ENCODE assay signal across 1 cellular context in the genomic region with DNA sequence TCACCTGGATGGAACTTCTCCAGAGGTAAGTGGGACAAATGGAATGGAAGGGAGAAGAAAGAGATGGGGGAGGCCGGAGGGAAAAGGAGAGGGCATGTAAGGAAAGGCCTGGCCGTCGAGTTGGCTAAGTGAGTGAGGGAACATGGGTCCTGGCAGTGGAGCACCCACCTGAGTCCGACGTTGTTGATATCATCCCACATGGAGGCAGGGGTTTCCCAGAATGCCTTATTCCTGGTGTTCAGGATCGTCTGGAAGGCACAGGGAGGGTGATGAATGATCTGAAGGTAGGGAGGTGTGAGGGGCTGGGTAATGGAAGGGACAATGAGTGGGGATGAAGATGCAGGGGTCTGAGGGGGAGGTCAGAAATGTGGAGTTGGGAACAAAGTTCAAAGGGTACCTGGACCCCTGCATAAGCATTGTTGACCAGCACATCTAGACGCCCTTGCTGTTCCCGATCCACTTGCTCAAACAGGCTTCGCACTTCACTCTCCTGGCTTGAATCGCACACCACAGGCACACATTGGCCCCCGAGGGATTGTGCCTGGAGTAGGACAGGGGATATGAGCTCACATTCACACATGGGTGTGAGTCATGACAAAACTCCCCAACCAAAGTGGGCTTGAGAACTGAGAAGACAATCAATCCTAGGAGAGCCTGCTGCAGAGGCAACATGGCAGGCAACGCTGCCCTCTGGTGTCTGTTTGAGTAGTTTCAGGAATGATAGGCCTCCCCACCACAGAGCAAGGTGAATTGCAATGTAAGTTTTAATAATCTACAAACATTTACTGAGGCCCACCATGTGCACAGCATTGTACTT.
TF ChIP-seq lines count a peak whose summit lies in the region.

No MANE protein-coding gene starts in this region.

TF ChIP-seq in IMR-90, 13 proteins besides CTCF, POLR2A, EP300 and RAD21 (continued from another document):
- TF ChIP-seq CEBPB (IDR thresholded peaks at IDR 0.05; ENCODE audit: low read depth, low read length) (no peak; the same call in 1 of the 2 replicates), BHLHE40 (IDR thresholded peaks at IDR 0.05; ENCODE audit: low read depth, low read length) (peak; percentile 67; the same call in 1 of the 2 replicates), MXI1 (IDR thresholded peaks at IDR 0.05; ENCODE audit: borderline replicate concordance, low read depth, low read length) (peak; percentile 81), FOS (IDR thresholded peaks at IDR 0.05; ENCODE audit: low read depth, low read length) (peak; percentile 65; the same call in 1 of the 2 replicates), MAFK (IDR thresholded peaks at IDR 0.05; ENCODE audit: low read depth, low read length) (no peak), MAZ (IDR thresholded peaks at IDR 0.05; ENCODE audit: borderline replicate concordance, low read depth, low read length) (peak; percentile 58; the same call in 1 of the 2 replicates)
- TF ChIP-seq, protein P1, sequence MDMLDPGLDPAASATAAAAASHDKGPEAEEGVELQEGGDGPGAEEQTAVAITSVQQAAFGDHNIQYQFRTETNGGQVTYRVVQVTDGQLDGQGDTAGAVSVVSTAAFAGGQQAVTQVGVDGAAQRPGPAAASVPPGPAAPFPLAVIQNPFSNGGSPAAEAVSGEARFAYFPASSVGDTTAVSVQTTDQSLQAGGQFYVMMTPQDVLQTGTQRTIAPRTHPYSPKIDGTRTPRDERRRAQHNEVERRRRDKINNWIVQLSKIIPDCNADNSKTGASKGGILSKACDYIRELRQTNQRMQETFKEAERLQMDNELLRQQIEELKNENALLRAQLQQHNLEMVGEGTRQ (IDR thresholded peaks at IDR 0.05; ENCODE audit: low read depth, low read length): peak; percentile 49; the same call in 1 of the 2 replicates
